9 cellular contexts compared by ENCODE assay signal in genomic region chr2:218582085-218582484, GRCh38. TPM values are rescaled to one million over a fixed set of nuclear protein-coding genes. Genes with fewer than 3 reads are reported as not detected.
DNase-seq lines count a peak whose midpoint lies in the region; ATAC-seq and TF ChIP-seq lines count a peak whose summit lies in the region.
"Had no signal": no experiment of that assay in that cellular context is flagged by ENCODE, and none has a peak within 500 bp of the region (broad histone marks: within the 10 kb centered on the region; RNA-seq: fewer than 3 reads in every experiment).

No MANE protein-coding gene starts in this region.

- no peaks in the 10 kb centered on the region for H3K27me3 Mint-ChIP-seq in activated CD4-positive, alpha-beta memory T cell treated with anti-CD3 and anti-CD28 coated beads, Interleukin-2, amount 10 ng/mL, durations not matched to agents 7 days and 5 days
- H3K27me3 Mint-ChIP-seq in natural killer cell treated with Interleukin-12 subunit alpha and Interleukin-12 subunit beta and Interleukin-15 and Interleukin-18, amount 100 ng/mL, for 72 hours: no peaks in the 10 kb centered on the region

- POLR2A ChIA-PET in activated CD4-positive, alpha-beta memory T cell treated with anti-CD3 and anti-CD28 coated beads, Interleukin-2, amount 10 ng/mL, durations not matched to agents 7 days and 5 days (lab: Charles Lee): interaction anchor here (1.1 to 2.4 kb wide), 3 partner anchors 12 to 64 kb away, joined by 3 to 15 read pairs (median 3); no protein-coding TSS in a partner anchor

- CTCF ChIA-PET in activated CD4-positive, alpha-beta memory T cell treated with anti-CD3 and anti-CD28 coated beads, Interleukin-2, amount 10 ng/mL, durations not matched to agents 7 days and 5 days (lab: Charles Lee): interaction anchor here (1.0 to 1.2 kb wide), 3 partner anchors 10 to 25 kb away, joined by 3 to 4 read pairs (median 3); partner anchors contain the start of gene PLCD4

- no peaks in the 10 kb centered on the region for H3K9me3 ChIP-seq in left lung

- no peaks in the 10 kb centered on the region for H3K27me3 ChIP-seq in left lung

- ATAC-seq in GM18870 (IDR thresholded peaks at IDR 0.05; ENCODE audit: unreplicated experiment) (peak; percentile 86), HG03280 (IDR thresholded peaks at IDR 0.05; ENCODE audit: unreplicated experiment) (peak; percentile 47), left lung (no peak)
- ATAC-seq in natural killer cell treated with Interleukin-12 subunit alpha and Interleukin-12 subunit beta and Interleukin-15 and Interleukin-18, amount 100 ng/mL, for 72 hours: peak; percentile 95 to 100

- peaks cover 42% of the 10 kb centered on the region for H3K4me1 Mint-ChIP-seq in activated CD4-positive, alpha-beta memory T cell treated with anti-CD3 and anti-CD28 coated beads, Interleukin-2, amount 10 ng/mL, durations not matched to agents 7 days and 5 days
- peaks cover 26 to 33% of the 10 kb centered on the region in 2 donors for H3K4me1 Mint-ChIP-seq in natural killer cell treated with Interleukin-12 subunit alpha and Interleukin-12 subunit beta and Interleukin-15 and Interleukin-18, amount 100 ng/mL, for 72 hours (ENCODE audit: low read depth in 2 of 2)

- intact Hi-C loops in left lung (cut with DNase I): no loop called here

- H3K4me1 ChIP-seq in left lung: peaks cover 0 to 8% of the 10 kb centered on the region in 2 donors

- no peaks in the 10 kb centered on the region for H3K9me3 Mint-ChIP-seq in activated CD4-positive, alpha-beta memory T cell treated with anti-CD3 and anti-CD28 coated beads, Interleukin-2, amount 10 ng/mL, durations not matched to agents 7 days and 5 days
- no peaks in the 10 kb centered on the region for H3K9me3 Mint-ChIP-seq in natural killer cell treated with Interleukin-12 subunit alpha and Interleukin-12 subunit beta and Interleukin-15 and Interleukin-18, amount 100 ng/mL, for 72 hours

- H3K27ac ChIP-seq in left lung: no peak overlapping the region
- H3K27ac ChIP-seq: SK-N-MC had no signal

- no peak overlapping the region for H3K4me3 Mint-ChIP-seq in activated CD4-positive, alpha-beta memory T cell treated with anti-CD3 and anti-CD28 coated beads, Interleukin-2, amount 10 ng/mL, durations not matched to agents 7 days and 5 days
- peak overlapping the region; percentile 53 for H3K4me3 Mint-ChIP-seq in natural killer cell treated with Interleukin-12 subunit alpha and Interleukin-12 subunit beta and Interleukin-15 and Interleukin-18, amount 100 ng/mL, for 72 hours

- H3K36me3 Mint-ChIP-seq in activated CD4-positive, alpha-beta memory T cell treated with anti-CD3 and anti-CD28 coated beads, Interleukin-2, amount 10 ng/mL, durations not matched to agents 7 days and 5 days (ENCODE audit: low read depth): peaks cover 56% of the 10 kb centered on the region
- H3K36me3 Mint-ChIP-seq in natural killer cell treated with Interleukin-12 subunit alpha and Interleukin-12 subunit beta and Interleukin-15 and Interleukin-18, amount 100 ng/mL, for 72 hours: peaks cover 30% of the 10 kb centered on the region

- no peak for DNase-seq in activated CD4-positive, alpha-beta memory T cell treated with anti-CD3 and anti-CD28 coated beads, Interleukin-2, amount 10 ng/mL, durations not matched to agents 7 days and 5 days
- DNase-seq in natural killer cell treated with Interleukin-12 subunit alpha and Interleukin-12 subunit beta and Interleukin-15 and Interleukin-18, amount 100 ng/mL, for 72 hours (ENCODE audit: low spot score): no peak
- DNase-seq in left lung: no peak
- no peak for DNase-seq in effector CD8-positive, alpha-beta T cell (lab: John Stamatoyannopoulos, UW)
- no peak for DNase-seq in stimulated activated naive CD4-positive, alpha-beta T cell (lab: John Stamatoyannopoulos, UW)
- DNase-seq in cortex of kidney (lab: John Stamatoyannopoulos, UW): no peak

- TF ChIP-seq CTCF in left lung (IDR thresholded peaks at IDR 0.05): no peak

- peaks cover 0 to 72% of the 10 kb centered on the region in 2 donors for H3K36me3 ChIP-seq in left lung

- peak overlapping the region; percentile 80 for H3K27ac Mint-ChIP-seq in activated CD4-positive, alpha-beta memory T cell treated with anti-CD3 and anti-CD28 coated beads, Interleukin-2, amount 10 ng/mL, durations not matched to agents 7 days and 5 days
- H3K27ac Mint-ChIP-seq in natural killer cell treated with Interleukin-12 subunit alpha and Interleukin-12 subunit beta and Interleukin-15 and Interleukin-18, amount 100 ng/mL, for 72 hours: peak overlapping the region; percentile 79 to 87

- H3K4me3 ChIP-seq in left lung: no peak overlapping the region
- H3K4me3 ChIP-seq: SK-N-MC had no signal

RNA-seq across cellular contexts. Expression of gene CNOT9, which starts 13.4 kb away (rescaled TPM):
- total RNA-seq in activated CD4-positive, alpha-beta memory T cell treated with anti-CD3 and anti-CD28 coated beads, Interleukin-2, amount 10 ng/mL, durations not matched to agents 7 days and 5 days: 10 to 100 TPM; 77.1 to 77.3 TPM
- total RNA-seq in natural killer cell treated with Interleukin-12 subunit alpha and Interleukin-12 subunit beta and Interleukin-15 and Interleukin-18, amount 100 ng/mL, for 72 hours: 100 to 1,000 TPM in 1 of 2 donors, 10 to 100 TPM in 1; 92.9 to 147 TPM
- 10 to 100 TPM; 33.8 to 44.1 TPM for total RNA-seq in left lung

RNA-seq across cellular contexts. Expression of gene USP37, which starts 13.9 kb away (rescaled TPM):
- total RNA-seq in activated CD4-positive, alpha-beta memory T cell treated with anti-CD3 and anti-CD28 coated beads, Interleukin-2, amount 10 ng/mL, durations not matched to agents 7 days and 5 days: 10 to 100 TPM; 30.2 to 32.7 TPM
- total RNA-seq in natural killer cell treated with Interleukin-12 subunit alpha and Interleukin-12 subunit beta and Interleukin-15 and Interleukin-18, amount 100 ng/mL, for 72 hours: 10 to 100 TPM; 34.0 to 63.8 TPM
- 10 to 100 TPM; 13.0 to 16.5 TPM for total RNA-seq in left lung

RNA-seq across cellular contexts. Expression of gene PLCD4, which starts 25.6 kb away (rescaled TPM):
- under 1 TPM; 0.10 to 0.38 TPM for total RNA-seq in activated CD4-positive, alpha-beta memory T cell treated with anti-CD3 and anti-CD28 coated beads, Interleukin-2, amount 10 ng/mL, durations not matched to agents 7 days and 5 days
- under 1 TPM in 1 of 2 donors, not detected in 1; 0.74 TPM for total RNA-seq in natural killer cell treated with Interleukin-12 subunit alpha and Interleukin-12 subunit beta and Interleukin-15 and Interleukin-18, amount 100 ng/mL, for 72 hours
- 1 to 10 TPM in 1 of 2 donors, under 1 TPM in 1; 0.89 to 1.5 TPM for total RNA-seq in left lung
